ENCODE assay signal across 10 cellular contexts in genomic region chr17:77049440-77049839, GRCh38.
A peak's percentile ranks its signal among the peaks of the same experiment; 100 is the strongest.
DNase-seq lines count a peak whose midpoint lies in the region; ATAC-seq and TF ChIP-seq lines count a peak whose summit lies in the region.
"Had no signal": no experiment of that assay in that cellular context is flagged by ENCODE, and none has a peak within 500 bp of the region (broad histone marks: within the 10 kb centered on the region; RNA-seq: fewer than 3 reads in every experiment).

No MANE protein-coding gene starts in this region.

- DNase-seq in NCI-H2081 (lab: John Stamatoyannopoulos, UW) (peak; percentile 13 to 39), NCI-H2081 treated with DMSO at 0.1 percent for 48 hours (lab: John Stamatoyannopoulos, UW) (no peak), NCI-H187 treated with DMSO at 0.1 percent for 48 hours (lab: John Stamatoyannopoulos, UW) (peak; percentile 94), PC-3 (no peak), retina (peak; percentile 44), Calu3 (no peak)
- DNase-seq: activated naive CD4-positive, alpha-beta T cell; T1000 had no signal

- H3K27me3 ChIP-seq in PC-3 (ENCODE audit: low read length) = peaks cover 17% of the 10 kb centered on the region

- peaks cover 3% of the 10 kb centered on the region; the same call in 1 of the 2 replicates for H3K4me1 ChIP-seq in PC-3 (ENCODE audit: insufficient read depth, low read length)

- H3K9me2 ChIP-seq in PC-3 (replicated peaks; ENCODE audit: low read length) = no peaks in the 10 kb centered on the region

- H4K20me1 ChIP-seq in PC-3 (ENCODE audit: low read length) = no peaks in the 10 kb centered on the region

- TF ChIP-seq CTCF in PC-3 (conservative IDR thresholded peaks at IDR 0.05; ENCODE audit: low read depth, low read length) = 0 out of 2 replicates have a peak, but pooled peaks have one; percentile 14
- TF ChIP-seq CTCF in Calu3 (IDR thresholded peaks at IDR 0.05; ENCODE audit: unreplicated experiment) = no peak

- no peaks in the 10 kb centered on the region for H3K4me1 Mint-ChIP-seq in Calu3 (ENCODE audit: low read depth, unreplicated experiment)

- no peaks in the 10 kb centered on the region for H3K9me3 ChIP-seq in PC-3 (ENCODE audit: low read length)

- POLR2A ChIA-PET in PC-3 (lab: Charles Lee; ENCODE audit: unreplicated experiment) = interaction anchor here (0.6 to 0.7 kb wide), 2 partner anchors 80 to 165 kb away, joined by 3 to 6 read pairs; no protein-coding TSS in a partner anchor

- H3K27ac Mint-ChIP-seq in Calu3 (ENCODE audit: unreplicated experiment) = no peak overlapping the region

- intact Hi-C loops in PC-3 (cut with micrococcal nuclease) (no loop called here), Calu3 (cut with micrococcal nuclease; ENCODE audit: unreplicated experiment) (no loop called here)

- BruUV-seq in PC-3 (replicated peaks; lab: Mats Ljungman, UMichigan) (no TSS peak), Calu3 (replicated peaks; lab: Mats Ljungman, UMichigan) (no TSS peak)

- peaks cover 39% of the 10 kb centered on the region for H3K27me3 Mint-ChIP-seq in Calu3 (ENCODE audit: unreplicated experiment)

- H3F3A ChIP-seq in PC-3 (ENCODE audit: low read length, unreplicated experiment) = no peaks in the 10 kb centered on the region

- H3K27ac ChIP-seq in PC-3 (ENCODE audit: low read length) = no peak overlapping the region

- peak overlapping the region; percentile 16 for H2AFZ ChIP-seq in PC-3 (ENCODE audit: low read length)

- no peaks in the 10 kb centered on the region for H3K36me3 ChIP-seq in PC-3 (ENCODE audit: low read depth, low read length)

- H3K79me2 ChIP-seq in PC-3 (ENCODE audit: low read length) = no peaks in the 10 kb centered on the region

- peak; percentile 31; the same call in 1 of the 2 replicates for ATAC-seq in PC-3
- no peak for ATAC-seq in GM21528 (IDR thresholded peaks at IDR 0.05; ENCODE audit: low FRiP score, unreplicated experiment)
- ATAC-seq in GM19324 (IDR thresholded peaks at IDR 0.05; ENCODE audit: low FRiP score, unreplicated experiment) = no peak

- no peaks in the 10 kb centered on the region for H3K36me3 Mint-ChIP-seq in Calu3 (ENCODE audit: insufficient read depth, unreplicated experiment)

- no peak overlapping the region for H3K4me2 ChIP-seq in PC-3 (ENCODE audit: low read length)

- no peaks in the 10 kb centered on the region for H3K9me3 Mint-ChIP-seq in Calu3 (ENCODE audit: low read depth, unreplicated experiment)

- no peak overlapping the region for H3K4me3 ChIP-seq in PC-3 (ENCODE audit: low read length)

- CTCF ChIA-PET in PC-3 (lab: Charles Lee) = interaction anchor here (0.5 to 1.0 kb wide), 3 partner anchors 9 to 37 kb away, joined by 3 read pairs; no protein-coding TSS in a partner anchor
- CTCF ChIA-PET in Calu3 (lab: Charles Lee) = interaction anchor here (0.5 to 1.0 kb wide), 3 partner anchors 32 to 182 kb away, joined by 5 to 7 read pairs (median 6); partner anchors contain the start of gene MGAT5B

- H3K9ac ChIP-seq in PC-3 (ENCODE audit: low read length) = no peak overlapping the region

- no peak overlapping the region for H3K4me3 Mint-ChIP-seq in Calu3 (ENCODE audit: low read depth, unreplicated experiment)

Comparison
In these comparisons a context has a peak if more than half of its experiments do, and no peak if none do; other contexts are left out.
1. DNase-seq: peak in NCI-H2081 (2 of 2), NCI-H187 treated with DMSO at 0.1 percent for 48 hours (single experiment) and retina (single experiment); none in NCI-H2081 treated with DMSO at 0.1 percent for 48 hours (single experiment), PC-3 (single experiment) and Calu3 (single experiment).